9 cellular contexts compared by ENCODE assay signal in the genomic region with DNA sequence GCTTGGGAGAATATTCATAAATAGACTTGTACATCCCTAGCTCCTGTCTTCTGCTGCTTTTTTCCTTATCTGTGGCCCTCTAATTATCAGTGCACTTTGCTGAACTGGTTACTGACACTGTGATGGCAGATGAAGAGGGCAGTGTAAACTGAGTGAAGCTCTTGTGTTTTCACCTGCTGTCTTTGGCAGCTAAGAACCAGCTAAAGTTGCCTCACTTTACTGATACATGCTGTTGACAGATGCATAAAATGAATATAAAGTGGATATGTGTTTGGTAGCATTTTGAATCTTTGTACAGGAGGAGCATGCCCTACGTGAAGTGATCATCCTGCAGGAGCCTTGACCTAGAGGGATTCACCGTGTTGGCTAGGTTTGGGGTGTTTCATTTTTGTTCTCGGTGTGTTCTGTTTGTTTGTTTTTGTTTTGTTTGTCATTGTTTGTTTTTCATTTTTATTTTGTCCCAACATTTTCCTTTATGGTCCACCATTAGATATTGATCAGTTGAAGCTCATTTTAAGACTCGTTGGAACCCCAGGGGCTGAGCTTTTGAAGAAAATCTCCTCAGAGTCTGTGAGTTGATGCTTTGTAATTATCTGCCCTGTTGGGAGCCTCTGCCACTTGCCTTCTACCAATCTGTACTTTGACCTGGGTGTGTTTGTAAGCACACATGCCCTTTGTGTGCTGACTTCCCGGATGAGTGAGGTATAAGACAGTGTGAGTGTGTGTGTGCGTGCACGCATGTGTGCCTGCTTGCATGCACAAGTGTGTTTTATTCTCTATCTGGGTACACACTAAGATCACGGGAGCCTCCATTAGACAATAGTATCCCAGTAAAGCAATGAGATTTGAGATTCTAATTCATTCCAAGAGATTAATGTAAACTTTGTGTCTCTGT. TPM values are rescaled to one million over a fixed set of nuclear protein-coding genes. Genes with fewer than 3 reads are reported as not detected.
A peak's percentile ranks its signal among the peaks of the same experiment; 100 is the strongest.
DNase-seq lines count a peak whose midpoint lies in the region; ATAC-seq and TF ChIP-seq lines count a peak whose summit lies in the region.
"Had no signal": no experiment of that assay in that cellular context is flagged by ENCODE, and none has a peak within 500 bp of the region (broad histone marks: within the 10 kb centered on the region; RNA-seq: fewer than 3 reads in every experiment).

No MANE protein-coding gene starts in this region.

- TF ChIP-seq EP300 in tibial nerve (IDR thresholded peaks at IDR 0.05), result no peak

- H3K4me3 Mint-ChIP-seq in CD14-positive monocyte, result no peak overlapping the region
- H3K4me3 Mint-ChIP-seq in T-helper 17 cell, result no peak overlapping the region
- H3K4me3 Mint-ChIP-seq: GM23338 had no signal

- no peaks in the 10 kb centered on the region for H3K27me3 Mint-ChIP-seq in CD14-positive monocyte (ENCODE audit: low read depth in 3 of 3)
- no peaks in the 10 kb centered on the region for H3K27me3 Mint-ChIP-seq in T-helper 17 cell

- 73 to 74% methylated on average over 8 of the region's 8 CpGs for WGBS in tibial nerve, 2 donors

- no peak overlapping the region for H3K27ac ChIP-seq in substantia nigra (ENCODE audit: low read depth, low read length, poor library complexity, severe bottlenecking)
- peak overlapping the region in 2 of 4 donors; percentile 37 to 61 for H3K27ac ChIP-seq in tibial nerve

- ATAC-seq in GM21526 (IDR thresholded peaks at IDR 0.05; ENCODE audit: low FRiP score, unreplicated experiment) (peak; percentile 17), T-helper 17 cell (peak; percentile 9), mucosa of descending colon (peak; percentile 97)

- peak; percentile 61 for TF ChIP-seq CTCF in CD14-positive monocyte (IDR thresholded peaks at IDR 0.05)
- TF ChIP-seq CTCF in mucosa of descending colon (IDR thresholded peaks at IDR 0.05), result no peak
- TF ChIP-seq CTCF in tibial nerve (IDR thresholded peaks at IDR 0.05), result peak in 2 of 5 experiments; percentile 6 to 26

- H3K9me3 Mint-ChIP-seq in CD14-positive monocyte, result no peaks in the 10 kb centered on the region
- H3K9me3 Mint-ChIP-seq: GM23338 had no signal

- H3K9me3 ChIP-seq in T-helper 17 cell (ENCODE audit: control insufficient read depth, low read length, poor library complexity, severe bottlenecking) (no peaks in the 10 kb centered on the region), mucosa of descending colon (no peaks in the 10 kb centered on the region), tibial nerve (no peaks in the 10 kb centered on the region)

- H3K36me3 ChIP-seq in mucosa of descending colon (ENCODE audit: low read depth) (no peaks in the 10 kb centered on the region), tibial nerve (peaks cover 0 to 42% (median 0%) of the 10 kb centered on the region in 3 donors)

- DNase-seq in CD14-positive monocyte (ENCODE audit: low spot score), result no peak
- no peak for DNase-seq in T-helper 17 cell
- DNase-seq in mucosa of descending colon, result peak; percentile 72 to 85 (median 76)
- DNase-seq in SW 1271 (lab: John Stamatoyannopoulos, UW), result no peak
- no peak for DNase-seq in HCEC 1CT
- DNase-seq in substantia nigra (lab: John Stamatoyannopoulos, UW), result no peak
- DNase-seq in tibial nerve (ENCODE audit: low spot score in 2 of 2), result no peak

- no peaks in the 10 kb centered on the region for H3K27me3 ChIP-seq in tibial nerve

- no peak overlapping the region for H3K4me3 ChIP-seq in mucosa of descending colon
- H3K4me3 ChIP-seq in tibial nerve, result no peak overlapping the region
- H3K4me3 ChIP-seq: GM23338 had no signal

- H3K4me1 Mint-ChIP-seq in CD14-positive monocyte (peaks cover 7% of the 10 kb centered on the region), T-helper 17 cell (peaks cover 17% of the 10 kb centered on the region)

- H3K4me1 ChIP-seq in mucosa of descending colon (ENCODE audit: low read depth), result peaks cover 24% of the 10 kb centered on the region
- H3K4me1 ChIP-seq in tibial nerve, result peaks cover 0 to 16% (median 2%) of the 10 kb centered on the region in 4 donors

- H3K27ac Mint-ChIP-seq in CD14-positive monocyte (peak overlapping the region in 6 of 7 donors; percentile 25 to 75 (median 52)), T-helper 17 cell (no peak overlapping the region)
- H3K27ac Mint-ChIP-seq: GM23338 had no signal

- H3K36me3 Mint-ChIP-seq in CD14-positive monocyte (peaks cover 62 to 69% of the 10 kb centered on the region in 2 donors), T-helper 17 cell (ENCODE audit: low read depth) (no peaks in the 10 kb centered on the region)

- TF ChIP-seq POLR2A in tibial nerve (IDR thresholded peaks at IDR 0.05), result no peak

- intact Hi-C loops in CD14-positive monocyte (cut with micrococcal nuclease) (loop anchor here (1.0 to 2.0 kb wide), 2 partner anchors 68 to 69 kb away; partner anchors contain the start of gene MAPK14 (in 2 of the 2)), mucosa of descending colon (cut with DNase I, micrococcal nuclease) (loop anchor here (5.0 kb wide), 1 partner anchor 68 kb away; the partner anchor contains the start of gene MAPK14 (in 2 of the 2))

RNA-seq across cellular contexts. Expression of gene MAPK13, which starts 34.6 kb away (rescaled TPM):
- 1 to 10 TPM in 1 of 2 donors, under 1 TPM in 1; 0.88 to 2.4 TPM for polyA plus RNA-seq in CD14-positive monocyte
- total RNA-seq in T-helper 17 cell, result 10 to 100 TPM; 32.1 to 33.7 TPM
- total RNA-seq in mucosa of descending colon, result 100 to 1,000 TPM in 2 of 3 donors, 10 to 100 TPM in 1; 82.7 to 173 (median 157) TPM
- 10 to 100 TPM in 2 of 4 donors, 1 to 10 TPM in 2; 2.7 to 11.7 (median 7.2) TPM for total RNA-seq in tibial nerve

Comparison
In these comparisons a context has a peak if more than half of its experiments do, and no peak if none do; other contexts are left out.
1. DNase-seq: peak in mucosa of descending colon (3 of 3); none in CD14-positive monocyte (single experiment), T-helper 17 cell (0 of 3), SW 1271 (0 of 2), HCEC 1CT (single experiment), substantia nigra (0 of 49) and tibial nerve (0 of 2).
2. ATAC-seq: peak in every context shown above with its lines; median percentile 97 in mucosa of descending colon; 17 in GM21526; 9 in T-helper 17 cell.